In the genomic region with DNA sequence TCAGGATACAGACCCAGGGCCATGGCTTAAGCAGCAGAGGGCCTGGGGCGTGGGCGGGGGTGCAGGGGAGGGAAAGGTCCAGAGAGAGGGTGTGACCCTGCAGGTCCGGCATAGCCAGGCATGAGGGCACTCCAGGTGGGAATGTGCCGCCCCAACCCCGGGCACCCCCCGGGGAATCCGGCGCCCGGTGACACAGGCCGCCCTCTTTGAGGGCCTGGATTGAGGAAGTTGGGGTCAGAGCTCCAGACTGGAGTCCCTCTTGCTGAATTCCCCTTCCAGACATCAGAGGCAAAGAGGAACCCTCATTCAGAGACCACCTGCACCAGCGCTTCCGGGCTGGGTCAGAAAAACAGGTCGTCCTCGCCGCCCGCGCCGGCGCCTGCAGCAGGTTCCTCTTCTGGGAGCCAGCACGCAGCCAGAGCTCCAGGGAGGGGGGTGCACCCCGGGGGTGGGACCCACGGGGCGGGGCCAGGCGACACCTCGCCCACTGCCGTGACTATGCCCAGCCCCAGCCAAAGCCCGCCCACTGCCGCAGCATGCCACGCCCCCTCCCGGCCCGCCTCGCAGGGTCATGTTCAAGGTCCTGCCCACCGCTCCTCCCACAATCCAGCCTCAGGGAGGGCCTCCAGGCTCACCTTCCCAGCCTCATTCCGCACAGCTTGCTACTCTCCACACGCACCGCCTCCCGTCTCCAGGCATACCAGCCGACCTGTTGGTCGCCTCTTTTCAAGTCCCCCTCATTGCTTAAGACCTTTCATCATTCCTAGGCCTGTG, we compare ENCODE assay signal across 8 cellular contexts.
DNase-seq lines count a peak whose midpoint lies in the region; ATAC-seq and TF ChIP-seq lines count a peak whose summit lies in the region.

No MANE protein-coding gene starts in this region.

- no peak for TF ChIP-seq CTCF in hepatocyte (IDR thresholded peaks at IDR 0.05; ENCODE audit: poor library complexity)

- DNase-seq in C1 segment of cervical spinal cord (lab: John Stamatoyannopoulos, UW) (peak in 11 of 14 donors; percentile 16 to 82 (median 62)), SKM-1 (lab: John Stamatoyannopoulos, UW; ENCODE audit: unreplicated experiment) (peak; percentile 92), hepatocyte (ENCODE audit: low spot score) (peak; percentile 96), sciatic nerve (ENCODE audit: low spot score) (peak; percentile 95), aorta (peak; percentile 96)
- peak; percentile 77 to 78 for DNase-seq in activated naive CD4-positive, alpha-beta T cell treated with anti-CD3 and anti-CD28 coated beads, Interleukin-2, amount 50 U/mL, for 72 hours (ENCODE audit: low spot score in 2 of 2)

- intact Hi-C loops in sciatic nerve (cut with DNase I) (no loop called here), aorta (cut with DNase I) (no loop called here)

- H3K4me1 ChIP-seq in hepatocyte (ENCODE audit: insufficient read depth) (peaks cover 11% of the 10 kb centered on the region), aorta (ENCODE audit: control insufficient read depth in 1 of 2, insufficient read depth in 2 of 2, low read length in 2 of 2) (no peaks in the 10 kb centered on the region)

- no peaks in the 10 kb centered on the region for H3K27me3 ChIP-seq in hepatocyte
- H3K27me3 ChIP-seq in aorta (ENCODE audit: control insufficient read depth in 1 of 2, insufficient read depth in 2 of 2, low read length in 1 of 2) = no peaks in the 10 kb centered on the region

- peaks cover 2% of the 10 kb centered on the region for H3K79me2 ChIP-seq in hepatocyte

- no peaks in the 10 kb centered on the region for H4K20me1 ChIP-seq in hepatocyte (ENCODE audit: insufficient read depth, poor library complexity, severe bottlenecking)

- H3K27ac ChIP-seq in hepatocyte (peak overlapping the region; percentile 85), aorta (ENCODE audit: low read depth in 1 of 2, low read length in 2 of 2) (no peak overlapping the region)

- H3K36me3 Mint-ChIP-seq in activated naive CD4-positive, alpha-beta T cell treated with anti-CD3 and anti-CD28 coated beads, Interleukin-2, amount 50 U/mL, for 72 hours = no peaks in the 10 kb centered on the region

- H3K9me3 ChIP-seq in hepatocyte (ENCODE audit: low read depth) = no peaks in the 10 kb centered on the region
- no peaks in the 10 kb centered on the region for H3K9me3 ChIP-seq in aorta (ENCODE audit: control insufficient read depth, low read length)

- no peaks in the 10 kb centered on the region for H3K9me2 ChIP-seq in hepatocyte (replicated peaks; ENCODE audit: insufficient read depth)

- 32% methylated on average over 9 of the region's 39 CpGs for WGBS in hepatocyte (ENCODE audit: low lambda C conversion rate, missing lambda C conversion rate)
- WGBS in aorta, 2 donors = 44 to 48% methylated on average over 32 to 39 of the region's 39 CpGs

- H3K27ac Mint-ChIP-seq in activated naive CD4-positive, alpha-beta T cell treated with anti-CD3 and anti-CD28 coated beads, Interleukin-2, amount 50 U/mL, for 72 hours = peak overlapping the region; percentile 62 to 81

- peak overlapping the region; percentile 66 for H3K4me2 ChIP-seq in hepatocyte

- H3K9me3 Mint-ChIP-seq in activated naive CD4-positive, alpha-beta T cell treated with anti-CD3 and anti-CD28 coated beads, Interleukin-2, amount 50 U/mL, for 72 hours = no peaks in the 10 kb centered on the region

- H3K4me3 ChIP-seq in hepatocyte = no peak overlapping the region
- H3K4me3 ChIP-seq in aorta (ENCODE audit: low read length in 2 of 2) = no peak overlapping the region

- H3K36me3 ChIP-seq in hepatocyte (replicated peaks; ENCODE audit: insufficient read depth, low read depth) (no peaks in the 10 kb centered on the region), aorta (ENCODE audit: control insufficient read depth in 1 of 2, insufficient read depth in 2 of 2, low read length in 1 of 2) (no peaks in the 10 kb centered on the region)

- ATAC-seq in GM19438 (IDR thresholded peaks at IDR 0.05; ENCODE audit: low read depth, unreplicated experiment) (peak; percentile 79), HG03565 (IDR thresholded peaks at IDR 0.05; ENCODE audit: unreplicated experiment) (peak; percentile 60), sciatic nerve (peak; percentile 96), aorta (ENCODE audit: low FRiP score) (peak; percentile 87)
- peak; percentile 30 to 85 for ATAC-seq in activated naive CD4-positive, alpha-beta T cell treated with anti-CD3 and anti-CD28 coated beads, Interleukin-2, amount 50 U/mL, for 72 hours

- H2AFZ ChIP-seq in hepatocyte = peak overlapping the region; percentile 20
